In the genomic region with DNA sequence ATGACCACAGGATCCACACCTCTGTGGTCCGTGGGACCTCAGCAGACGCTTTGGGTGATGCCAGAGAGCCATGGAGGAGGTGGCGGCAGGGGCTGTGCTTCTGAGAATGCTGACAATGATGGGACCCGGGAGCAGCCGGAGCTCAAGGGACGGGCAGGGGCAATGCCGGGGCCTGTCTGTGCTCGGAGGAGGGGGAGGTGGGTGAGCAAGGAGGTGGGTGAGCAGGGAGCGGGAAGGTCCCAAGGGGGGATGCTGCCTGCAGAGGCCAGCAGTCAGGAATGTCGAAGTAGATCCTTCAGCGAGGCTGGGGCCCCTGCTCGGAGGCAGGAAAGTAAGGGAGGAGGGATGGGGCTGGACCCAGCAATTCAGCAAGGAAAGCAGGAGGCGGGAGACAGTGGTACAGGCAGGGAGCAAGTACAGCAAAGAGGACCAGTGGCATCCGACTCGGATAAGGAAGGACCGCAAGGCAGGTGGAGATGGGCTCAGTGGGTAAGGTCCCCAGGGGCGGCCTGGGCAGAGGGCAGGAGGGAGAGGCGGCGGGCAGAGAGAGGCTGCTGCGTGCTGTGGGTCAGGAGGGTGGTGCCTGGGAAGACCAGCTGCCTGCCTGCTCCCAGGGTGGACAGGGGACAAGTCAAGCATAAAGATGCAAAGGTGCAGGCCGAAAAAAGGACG, we compare ENCODE assay signal across 18 cellular contexts. TPM values are rescaled to one million over a fixed set of nuclear protein-coding genes. Genes with fewer than 3 reads are reported as not detected.
"Had no signal": no experiment of that assay in that cellular context is flagged by ENCODE, and none has a peak within 500 bp of the region (broad histone marks: within the 10 kb centered on the region; RNA-seq: fewer than 3 reads in every experiment).

No MANE protein-coding gene starts in this region.

- DNase-seq: activated CD4-positive, alpha-beta T cell treated with anti-CD3 and anti-CD28 coated beads, Interleukin-2, amount 10 ng/mL, durations not matched to agents 24 days and 14 days; activated naive CD4-positive, alpha-beta T cell treated with anti-CD3 and anti-CD28 coated beads, Interleukin-2, amount 50 U/mL, for 16 hours; activated T-cell treated with anti-CD3 and anti-CD28 coated beads for 4 hours; dermis blood vessel endothelial cell; endodermal cell; erythroblast; stimulated activated CD4-positive, alpha-beta T cell treated with anti-CD3 and anti-CD28 coated beads, Interleukin-4, amount 100 ng/mL, for 1 hour; T-helper 17 cell had no signal

- H3K36me3 Mint-ChIP-seq: memory B cell, neural progenitor cell had no signal

- H3K4me3 ChIP-seq: body of pancreas, hepatocyte, neural progenitor cell, thoracic aorta had no signal

- H3K27ac ChIP-seq: body of pancreas, hepatocyte, neural progenitor cell, parathyroid adenoma had no signal

- H3K4me3 Mint-ChIP-seq: activated CD4-positive, alpha-beta T cell treated with anti-CD3 and anti-CD28 coated beads, Interleukin-2, amount 10 ng/mL, durations not matched to agents 24 days and 14 days; activated T-helper 17 cell treated with anti-CD3 and anti-CD28 coated beads, Interleukin-2, amount 50 U/mL, for 72 hours; endodermal cell; memory B cell; stimulated activated naive CD8-positive, alpha-beta T cell treated with anti-CD3 and anti-CD28 coated beads, Interleukin-15, Interleukin-2, amounts not matched to agents 100 ng/mL and 50 ng/mL, for 24 hours; T-helper 17 cell; WTC11 had no signal

- H3K9me3 ChIP-seq: thoracic aorta had no signal

- H3K27me3 ChIP-seq: body of pancreas, hepatocyte, neural progenitor cell had no signal

- H3K36me3 ChIP-seq: neural progenitor cell, thoracic aorta had no signal

- ATAC-seq: activated T-helper 17 cell treated with anti-CD3 and anti-CD28 coated beads, Interleukin-2, amount 50 U/mL, for 72 hours; body of pancreas; T-helper 17 cell; WTC11 had no signal

- H3K9me3 Mint-ChIP-seq: activated CD4-positive, alpha-beta T cell treated with anti-CD3 and anti-CD28 coated beads, Interleukin-2, amount 10 ng/mL, durations not matched to agents 24 days and 14 days; activated T-helper 17 cell treated with anti-CD3 and anti-CD28 coated beads, Interleukin-2, amount 50 U/mL, for 72 hours had no signal

- H3K4me1 Mint-ChIP-seq: activated CD4-positive, alpha-beta T cell treated with anti-CD3 and anti-CD28 coated beads, Interleukin-2, amount 10 ng/mL, durations not matched to agents 24 days and 14 days; activated T-helper 17 cell treated with anti-CD3 and anti-CD28 coated beads, Interleukin-2, amount 50 U/mL, for 72 hours; memory B cell; T-helper 17 cell; WTC11 had no signal

- H3K4me1 ChIP-seq: body of pancreas, parathyroid adenoma had no signal

- H3K27ac Mint-ChIP-seq: activated CD4-positive, alpha-beta T cell treated with anti-CD3 and anti-CD28 coated beads, Interleukin-2, amount 10 ng/mL, durations not matched to agents 24 days and 14 days; activated T-helper 17 cell treated with anti-CD3 and anti-CD28 coated beads, Interleukin-2, amount 50 U/mL, for 72 hours; endodermal cell; memory B cell; neural progenitor cell; stimulated activated naive CD8-positive, alpha-beta T cell treated with anti-CD3 and anti-CD28 coated beads, Interleukin-15, Interleukin-2, amounts not matched to agents 100 ng/mL and 50 ng/mL, for 24 hours; T-helper 17 cell; WTC11 had no signal

- H3K27me3 Mint-ChIP-seq: activated CD4-positive, alpha-beta T cell treated with anti-CD3 and anti-CD28 coated beads, Interleukin-2, amount 10 ng/mL, durations not matched to agents 24 days and 14 days; activated T-helper 17 cell treated with anti-CD3 and anti-CD28 coated beads, Interleukin-2, amount 50 U/mL, for 72 hours had no signal

RNA-seq across cellular contexts. Expression of gene ADAMTS2, which starts 49.0 kb away (rescaled TPM):
- total RNA-seq: activated CD4-positive, alpha-beta T cell treated with anti-CD3 and anti-CD28 coated beads, Interleukin-2, amount 10 ng/mL, durations not matched to agents 24 days and 14 days; activated CD8-positive, alpha-beta memory T cell treated with anti-CD3 and anti-CD28 coated beads for 36 hours; activated T-helper 17 cell treated with anti-CD3 and anti-CD28 coated beads, Interleukin-2, amount 50 U/mL, for 72 hours; T-helper 17 cell had no signal
